In genomic region chr3:109548192-109548938, GRCh38 we compare ENCODE assay signal across 24 cellular contexts.
DNase-seq lines count a peak whose midpoint lies in the region; ATAC-seq and TF ChIP-seq lines count a peak whose summit lies in the region.
"Had no signal": no experiment of that assay in that cellular context is flagged by ENCODE, and none has a peak within 500 bp of the region (broad histone marks: within the 10 kb centered on the region; RNA-seq: fewer than 3 reads in every experiment).

No MANE protein-coding gene starts in this region.

- no peak overlapping the region for H3K4me3 Mint-ChIP-seq in stimulated activated naive CD8-positive, alpha-beta T cell treated with anti-CD3 and anti-CD28 coated beads, Interleukin-15, amount 100 ng/mL, for 72 hours
- no peak overlapping the region for H3K4me3 Mint-ChIP-seq in CD4-positive, alpha-beta T cell
- H3K4me3 Mint-ChIP-seq: activated CD8-positive, alpha-beta T cell treated with anti-CD3 and anti-CD28 coated beads, Interleukin-2, amount 10 ng/mL, durations not matched to agents 7 days and 5 days; activated naive CD4-positive, alpha-beta T cell treated with anti-CD3 and anti-CD28 coated beads, Interleukin-2, amount 10 ng/mL, durations not matched to agents 7 days and 5 days; B cell; naive B cell; T-helper 2 cell treated with Interferon-gamma antibody and Interleukin-4, amounts not matched to agents 5 μg/mL and 100 μg/mL, for 36 hours had no signal

- peaks cover 5% of the 10 kb centered on the region for H3K27me3 Mint-ChIP-seq in stimulated activated naive CD8-positive, alpha-beta T cell treated with anti-CD3 and anti-CD28 coated beads, Interleukin-15, amount 100 ng/mL, for 72 hours
- no peaks in the 10 kb centered on the region for H3K27me3 Mint-ChIP-seq in CD4-positive, alpha-beta T cell
- H3K27me3 Mint-ChIP-seq: activated naive CD4-positive, alpha-beta T cell treated with anti-CD3 and anti-CD28 coated beads, Interleukin-2, amount 10 ng/mL, durations not matched to agents 7 days and 5 days; B cell; naive B cell had no signal

- H3F3A ChIP-seq in PC-3 (ENCODE audit: low read length, unreplicated experiment) = no peaks in the 10 kb centered on the region

- POLR2A ChIA-PET in PC-3 (lab: Charles Lee; ENCODE audit: unreplicated experiment) = no interaction called here
- POLR2A ChIA-PET in OCI-LY7 (lab: Charles Lee) = no interaction called here
- POLR2A ChIA-PET in RWPE1 (lab: Yijun Ruan, JAX; ENCODE audit: low non-redundant PET) = no interaction called here
- POLR2A ChIA-PET in CD4-positive, alpha-beta T cell (lab: Charles Lee) = no interaction called here

- H3K4me2 ChIP-seq in PC-3 (ENCODE audit: low read length) (no peak overlapping the region), OCI-LY7 (ENCODE audit: low read length) (no peak overlapping the region)
- H3K4me2 ChIP-seq: hepatocyte had no signal

- TF ChIP-seq CTCF in PC-3 (conservative IDR thresholded peaks at IDR 0.05; ENCODE audit: low read depth, low read length) = no peak
- TF ChIP-seq CTCF in dorsolateral prefrontal cortex (IDR thresholded peaks at IDR 0.05 in 54 of 56, conservative IDR thresholded peaks at IDR 0.05 in 2 of 56; ENCODE audit: low read depth in 1 of 56, partially characterized antibody in 56 of 56) = no peak
- TF ChIP-seq CTCF in OCI-LY7 (conservative IDR thresholded peaks at IDR 0.05; ENCODE audit: low read length) = no peak
- TF ChIP-seq CTCF in RWPE1 (conservative IDR thresholded peaks at IDR 0.05; ENCODE audit: low read depth) = no peak
- no peak for TF ChIP-seq CTCF in CD4-positive, alpha-beta T cell (IDR thresholded peaks at IDR 0.05)

- no peaks in the 10 kb centered on the region for H3K36me3 Mint-ChIP-seq in CD4-positive, alpha-beta T cell (ENCODE audit: low read depth)
- H3K36me3 Mint-ChIP-seq: activated naive CD4-positive, alpha-beta T cell treated with anti-CD3 and anti-CD28 coated beads, Interleukin-2, amount 10 ng/mL, durations not matched to agents 7 days and 5 days; naive B cell had no signal

- no peaks in the 10 kb centered on the region for H3K9me3 Mint-ChIP-seq in stimulated activated naive CD8-positive, alpha-beta T cell treated with anti-CD3 and anti-CD28 coated beads, Interleukin-15, amount 100 ng/mL, for 72 hours
- no peaks in the 10 kb centered on the region for H3K9me3 Mint-ChIP-seq in CD4-positive, alpha-beta T cell
- H3K9me3 Mint-ChIP-seq: activated naive CD4-positive, alpha-beta T cell treated with anti-CD3 and anti-CD28 coated beads, Interleukin-2, amount 10 ng/mL, durations not matched to agents 7 days and 5 days; T-helper 2 cell treated with Interferon-gamma antibody and Interleukin-4, amounts not matched to agents 5 μg/mL and 100 μg/mL, for 36 hours had no signal

- H2AFZ ChIP-seq in PC-3 (ENCODE audit: low read length) = no peak overlapping the region
- no peak overlapping the region for H2AFZ ChIP-seq in OCI-LY7 (ENCODE audit: low read length)
- H2AFZ ChIP-seq: hepatocyte had no signal

- H3K36me3 ChIP-seq in PC-3 (ENCODE audit: low read depth, low read length) (no peaks in the 10 kb centered on the region), OCI-LY7 (ENCODE audit: insufficient read depth, low read length) (no peaks in the 10 kb centered on the region)
- H3K36me3 ChIP-seq: SJCRH30, stomach had no signal

- H3K27me3 ChIP-seq in PC-3 (ENCODE audit: low read length) (no peaks in the 10 kb centered on the region), dorsolateral prefrontal cortex (no peaks in the 10 kb centered on the region)
- no peaks in the 10 kb centered on the region for H3K27me3 ChIP-seq in CD4-positive, alpha-beta T cell (ENCODE audit: control insufficient read depth, insufficient read depth, low read length)
- H3K27me3 ChIP-seq: hepatocyte, SJCRH30, stomach had no signal

- H4K20me1 ChIP-seq in PC-3 (ENCODE audit: low read length) (no peaks in the 10 kb centered on the region), OCI-LY7 (ENCODE audit: insufficient read depth, low read length) (no peaks in the 10 kb centered on the region)

- H3K27ac ChIP-seq in PC-3 (ENCODE audit: low read length) = no peak overlapping the region
- peak overlapping the region in 38 of 59 donors; percentile 5 to 82 (median 42) for H3K27ac ChIP-seq in dorsolateral prefrontal cortex
- H3K27ac ChIP-seq in OCI-LY7 (ENCODE audit: low read depth, low read length, poor library complexity, severe bottlenecking) = no peak overlapping the region
- H3K27ac ChIP-seq in RWPE1 = no peak overlapping the region
- H3K27ac ChIP-seq in CD4-positive, alpha-beta T cell (ENCODE audit: low read depth, low read length) = no peak overlapping the region
- H3K27ac ChIP-seq: hepatocyte, SJCRH30, skin epidermis, stomach had no signal

- DNase-seq in NCI-H82 (lab: John Stamatoyannopoulos, UW) (peak; percentile 12), NCI-H82 treated with DMSO at 0.1 percent for 48 hours (lab: John Stamatoyannopoulos, UW; ENCODE audit: unreplicated experiment) (no peak), PC-3 (peak; percentile 28), dorsolateral prefrontal cortex (peak in 2 of 10 donors; percentile 61 to 66), OCI-LY7 (ENCODE audit: low spot score) (no peak), RWPE1 (ENCODE audit: low spot score) (no peak)
- no peak for DNase-seq in stimulated activated naive CD8-positive, alpha-beta T cell treated with anti-CD3 and anti-CD28 coated beads, Interleukin-15, amount 100 ng/mL, for 72 hours
- no peak for DNase-seq in CD4-positive, alpha-beta T cell
- DNase-seq: activated CD4-positive, CD25-positive, alpha-beta regulatory T cell; activated CD8-positive, alpha-beta T cell treated with anti-CD3 and anti-CD28 coated beads, Interleukin-2, amount 10 ng/mL, durations not matched to agents 7 days and 5 days; activated naive CD4-positive, alpha-beta T cell treated with anti-CD3 and anti-CD28 coated beads, Interleukin-2, amount 10 ng/mL, durations not matched to agents 7 days and 5 days; activated T-cell treated with anti-CD3 and anti-CD28 coated beads, Interleukin-2, amount 50 U/mL, for 48 hours; Caco-2; islet precursor cell; MM.1S; naive B cell; NCI-H446; SJCRH30; stomach; trophoblast cell had no signal

- H3K4me1 Mint-ChIP-seq in stimulated activated naive CD8-positive, alpha-beta T cell treated with anti-CD3 and anti-CD28 coated beads, Interleukin-15, amount 100 ng/mL, for 72 hours = no peaks in the 10 kb centered on the region
- no peaks in the 10 kb centered on the region for H3K4me1 Mint-ChIP-seq in CD4-positive, alpha-beta T cell (ENCODE audit: low read depth)
- H3K4me1 Mint-ChIP-seq: activated naive CD4-positive, alpha-beta T cell treated with anti-CD3 and anti-CD28 coated beads, Interleukin-2, amount 10 ng/mL, durations not matched to agents 7 days and 5 days; B cell; naive B cell had no signal

- H3K4me1 ChIP-seq in PC-3 (ENCODE audit: insufficient read depth, low read length) = peaks cover 6% of the 10 kb centered on the region; the same call in 1 of the 2 replicates
- no peaks in the 10 kb centered on the region for H3K4me1 ChIP-seq in OCI-LY7 (ENCODE audit: insufficient read depth, low read length, poor library complexity, severe bottlenecking)
- H3K4me1 ChIP-seq: Caco-2, SJCRH30, stomach had no signal

- intact Hi-C loops in PC-3 (cut with micrococcal nuclease) = no loop called here
- intact Hi-C loops in dorsolateral prefrontal cortex (cut with DNase I) = loop anchor here in 1 of 2 donors (10.0 kb wide), 1 partner anchor 1526 kb away; the partner anchor contains the start of gene NECTIN3
- intact Hi-C loops in OCI-LY7 (cut with micrococcal nuclease; ENCODE audit: unreplicated experiment) = no loop called here
- intact Hi-C loops in CD4-positive, alpha-beta T cell (cut with DNase I, micrococcal nuclease) = no loop called here

- H3K9me3 ChIP-seq in PC-3 (ENCODE audit: low read length) = no peaks in the 10 kb centered on the region
- no peaks in the 10 kb centered on the region for H3K9me3 ChIP-seq in OCI-LY7 (ENCODE audit: low read length)
- H3K9me3 ChIP-seq in CD4-positive, alpha-beta T cell (ENCODE audit: control insufficient read depth, low read length) = no peaks in the 10 kb centered on the region
- H3K9me3 ChIP-seq: Caco-2, SJCRH30, stomach had no signal

- H3K27ac Mint-ChIP-seq in stimulated activated naive CD8-positive, alpha-beta T cell treated with anti-CD3 and anti-CD28 coated beads, Interleukin-15, amount 100 ng/mL, for 72 hours = no peak overlapping the region
- no peak overlapping the region for H3K27ac Mint-ChIP-seq in CD4-positive, alpha-beta T cell
- H3K27ac Mint-ChIP-seq: activated CD8-positive, alpha-beta T cell treated with anti-CD3 and anti-CD28 coated beads, Interleukin-2, amount 10 ng/mL, durations not matched to agents 7 days and 5 days; activated naive CD4-positive, alpha-beta T cell treated with anti-CD3 and anti-CD28 coated beads, Interleukin-2, amount 10 ng/mL, durations not matched to agents 7 days and 5 days; B cell; naive B cell; T-helper 2 cell treated with Interferon-gamma antibody and Interleukin-4, amounts not matched to agents 5 μg/mL and 100 μg/mL, for 36 hours had no signal

- CTCF ChIA-PET in PC-3 (lab: Charles Lee) (no interaction called here), OCI-LY7 (lab: Charles Lee; ENCODE audit: unreplicated experiment) (no interaction called here), RWPE1 (lab: Yijun Ruan, JAX) (no interaction called here)
- CTCF ChIA-PET in CD4-positive, alpha-beta T cell (lab: Charles Lee) = no interaction called here

- H3K9me2 ChIP-seq in PC-3 (replicated peaks; ENCODE audit: low read length) (no peaks in the 10 kb centered on the region), OCI-LY7 (ENCODE audit: insufficient read depth, low read length) (no peaks in the 10 kb centered on the region)

- no peak overlapping the region for H3K9ac ChIP-seq in PC-3 (ENCODE audit: low read length)

- peak; percentile 57 for ATAC-seq in PC-3
- ATAC-seq in stimulated activated naive CD8-positive, alpha-beta T cell treated with anti-CD3 and anti-CD28 coated beads, Interleukin-15, amount 100 ng/mL, for 72 hours = no peak
- ATAC-seq in CD4-positive, alpha-beta T cell (ENCODE audit: poor library complexity) = no peak
- ATAC-seq: activated CD8-positive, alpha-beta T cell treated with anti-CD3 and anti-CD28 coated beads, Interleukin-2, amount 10 ng/mL, durations not matched to agents 7 days and 5 days had no signal

- no peaks in the 10 kb centered on the region for H3K79me2 ChIP-seq in PC-3 (ENCODE audit: low read length)
- no peaks in the 10 kb centered on the region for H3K79me2 ChIP-seq in OCI-LY7 (ENCODE audit: insufficient read depth, low read depth, low read length)
- H3K79me2 ChIP-seq: hepatocyte had no signal

- BruUV-seq in PC-3 (replicated peaks; lab: Mats Ljungman, UMichigan) (no TSS peak), OCI-LY7 (replicated peaks; lab: Mats Ljungman, UMichigan) (no TSS peak)

- H3K4me3 ChIP-seq in PC-3 (ENCODE audit: low read length) (no peak overlapping the region), dorsolateral prefrontal cortex (no peak overlapping the region), OCI-LY7 (ENCODE audit: low read depth, low read length, poor library complexity, severe bottlenecking) (no peak overlapping the region)
- H3K4me3 ChIP-seq: hepatocyte, SJCRH30, skin epidermis, stomach had no signal

Comparison
In these comparisons a context has a peak if more than half of its experiments do, and no peak if none do; other contexts are left out.
1. DNase-seq: peak in NCI-H82 (single experiment) and PC-3 (single experiment); none in NCI-H82 treated with DMSO at 0.1 percent for 48 hours (single experiment), OCI-LY7 (single experiment), stimulated activated naive CD8-positive, alpha-beta T cell treated with anti-CD3 and anti-CD28 coated beads, Interleukin-15, amount 100 ng/mL, for 72 hours (0 of 2), RWPE1 (single experiment) and CD4-positive, alpha-beta T cell (0 of 10).
2. H3K27ac ChIP-seq: peak in dorsolateral prefrontal cortex (38 of 59); none in PC-3 (single experiment), OCI-LY7 (single experiment), RWPE1 (single experiment) and CD4-positive, alpha-beta T cell (single experiment).